1 cellular context compared by ENCODE assay signal in genomic region chr3:61872077-61872706, GRCh38.
TF ChIP-seq lines count a peak whose summit lies in the region.

No MANE protein-coding gene starts in this region.

TF ChIP-seq in H1, 55 proteins besides CTCF, POLR2A, EP300 and RAD21:
- TF ChIP-seq HDAC2 (IDR thresholded peaks at IDR 0.05; ENCODE audit: borderline replicate concordance in 1 of 2, low read depth in 2 of 2, low read length in 2 of 2) (no peak), MAX (IDR thresholded peaks at IDR 0.05) (peak; percentile 88), TEAD4 (IDR thresholded peaks at IDR 0.05; ENCODE audit: low read depth, low read length) (no peak), USF2 (IDR thresholded peaks at IDR 0.05; ENCODE audit: low read length) (peak; percentile 61; the same call in 1 of the 2 replicates), CHD2 (IDR thresholded peaks at IDR 0.05; ENCODE audit: low read length) (no peak), TCF12 (IDR thresholded peaks at IDR 0.05; ENCODE audit: low read depth, low read length) (peak; percentile 69; the same call in 1 of the 2 replicates), CREB1 (IDR thresholded peaks at IDR 0.05) (no peak), CBX5 (IDR thresholded peaks at IDR 0.05; ENCODE audit: low read depth, low read length) (no peak), EGR1 (IDR thresholded peaks at IDR 0.05; ENCODE audit: borderline replicate concordance, low read depth, low read length) (no peak)
